1 cellular context compared by ENCODE assay signal in the genomic region with DNA sequence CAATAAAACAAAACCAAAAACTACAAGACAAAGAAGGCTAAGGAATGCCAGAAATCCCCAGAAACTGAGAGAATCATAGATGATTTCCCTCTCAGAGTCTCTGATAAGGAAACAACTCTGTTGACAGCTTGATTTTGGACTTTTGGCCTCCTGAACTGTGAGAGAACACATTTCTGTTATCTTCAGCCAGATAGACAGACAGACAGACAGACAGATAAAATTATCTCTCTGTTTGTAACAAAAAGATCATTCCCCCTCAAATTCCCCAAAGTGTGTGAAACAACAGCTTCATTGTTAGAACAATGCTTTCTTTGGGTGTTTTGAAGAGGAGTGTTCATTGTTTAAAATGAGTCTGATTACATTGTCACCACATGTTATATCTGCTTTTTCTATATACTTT.
TF ChIP-seq lines count a peak whose summit lies in the region.

No MANE protein-coding gene starts in this region.

TF ChIP-seq in liver, 16 proteins besides CTCF, POLR2A, EP300 and RAD21 (continued from another document):
- TF ChIP-seq, protein P1, sequence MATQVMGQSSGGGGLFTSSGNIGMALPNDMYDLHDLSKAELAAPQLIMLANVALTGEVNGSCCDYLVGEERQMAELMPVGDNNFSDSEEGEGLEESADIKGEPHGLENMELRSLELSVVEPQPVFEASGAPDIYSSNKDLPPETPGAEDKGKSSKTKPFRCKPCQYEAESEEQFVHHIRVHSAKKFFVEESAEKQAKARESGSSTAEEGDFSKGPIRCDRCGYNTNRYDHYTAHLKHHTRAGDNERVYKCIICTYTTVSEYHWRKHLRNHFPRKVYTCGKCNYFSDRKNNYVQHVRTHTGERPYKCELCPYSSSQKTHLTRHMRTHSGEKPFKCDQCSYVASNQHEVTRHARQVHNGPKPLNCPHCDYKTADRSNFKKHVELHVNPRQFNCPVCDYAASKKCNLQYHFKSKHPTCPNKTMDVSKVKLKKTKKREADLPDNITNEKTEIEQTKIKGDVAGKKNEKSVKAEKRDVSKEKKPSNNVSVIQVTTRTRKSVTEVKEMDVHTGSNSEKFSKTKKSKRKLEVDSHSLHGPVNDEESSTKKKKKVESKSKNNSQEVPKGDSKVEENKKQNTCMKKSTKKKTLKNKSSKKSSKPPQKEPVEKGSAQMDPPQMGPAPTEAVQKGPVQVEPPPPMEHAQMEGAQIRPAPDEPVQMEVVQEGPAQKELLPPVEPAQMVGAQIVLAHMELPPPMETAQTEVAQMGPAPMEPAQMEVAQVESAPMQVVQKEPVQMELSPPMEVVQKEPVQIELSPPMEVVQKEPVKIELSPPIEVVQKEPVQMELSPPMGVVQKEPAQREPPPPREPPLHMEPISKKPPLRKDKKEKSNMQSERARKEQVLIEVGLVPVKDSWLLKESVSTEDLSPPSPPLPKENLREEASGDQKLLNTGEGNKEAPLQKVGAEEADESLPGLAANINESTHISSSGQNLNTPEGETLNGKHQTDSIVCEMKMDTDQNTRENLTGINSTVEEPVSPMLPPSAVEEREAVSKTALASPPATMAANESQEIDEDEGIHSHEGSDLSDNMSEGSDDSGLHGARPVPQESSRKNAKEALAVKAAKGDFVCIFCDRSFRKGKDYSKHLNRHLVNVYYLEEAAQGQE (IDR thresholded peaks at IDR 0.05): no peak
- TF ChIP-seq EGR1 (IDR thresholded peaks at IDR 0.05; ENCODE audit: low read depth in 2 of 2): no peak
- peak in 1 of 2 donors; percentile 25 for TF ChIP-seq JUND (IDR thresholded peaks at IDR 0.05)
- no peak for TF ChIP-seq GABPA (IDR thresholded peaks at IDR 0.05 in 1 of 2, conservative IDR thresholded peaks at IDR 0.05 in 1 of 2)
